ENCODE assay signal across 19 cellular contexts in genomic region chr10:48378675-48379074, GRCh38.
DNase-seq lines count a peak whose midpoint lies in the region; ATAC-seq and TF ChIP-seq lines count a peak whose summit lies in the region.
"Had no signal": no experiment of that assay in that cellular context is flagged by ENCODE, and none has a peak within 500 bp of the region (broad histone marks: within the 10 kb centered on the region; RNA-seq: fewer than 3 reads in every experiment).

No MANE protein-coding gene starts in this region.

- H3K4me3 ChIP-seq in thyroid gland (replicated peaks in 1 of 3) (no peak overlapping the region), esophagus squamous epithelium (no peak overlapping the region)
- H3K4me3 ChIP-seq: A549; BLaER1 treated with 17β-estradiol and CSF1 and Interleukin-3, amounts not matched to agents 10 nM and 100 nM; GM12878; GM23248 had no signal

- 49 to 57% methylated on average over 3 of the region's 3 CpGs for WGBS in thyroid gland, 2 donors
- 78 to 92% methylated on average over 3 of the region's 3 CpGs for WGBS in esophagus squamous epithelium, 2 donors

- DNase-seq in Calu3: no peak
- no peak for DNase-seq in chondrocyte (ENCODE audit: low spot score)
- DNase-seq in thyroid gland: peak; percentile 61 to 63
- DNase-seq in activated CD8-positive, alpha-beta memory T cell treated with anti-CD3 and anti-CD28 coated beads for 24 hours: no peak
- DNase-seq in esophagus squamous epithelium (lab: John Stamatoyannopoulos, UW): no peak
- DNase-seq: 8988T; AML-193; BE2C; CD4-positive, alpha-beta T cell; CD8-positive, alpha-beta memory T cell; DMS153; DND-41; H7 had no signal

- H3K4me1 ChIP-seq in thyroid gland (peaks cover 8% of the 10 kb centered on the region in 2 donors), esophagus squamous epithelium (no peaks in the 10 kb centered on the region)
- H3K4me1 ChIP-seq: BE2C; BLaER1 treated with 17β-estradiol and CSF1 and Interleukin-3, amounts not matched to agents 10 nM and 100 nM had no signal

- intact Hi-C loops in Calu3 (cut with micrococcal nuclease; ENCODE audit: unreplicated experiment): no loop called here
- intact Hi-C loops in thyroid gland (cut with DNase I): no loop called here
- intact Hi-C loops in esophagus squamous epithelium (cut with DNase I): no loop called here

- H3K27ac ChIP-seq in thyroid gland (peak overlapping the region in 2 of 3 donors; percentile 8 to 25), esophagus squamous epithelium (no peak overlapping the region)
- H3K27ac ChIP-seq: A549; BLaER1 treated with 17β-estradiol and CSF1 and Interleukin-3, amounts not matched to agents 10 nM and 100 nM; GM23248 had no signal

- BruUV-seq in Calu3 (replicated peaks; lab: Mats Ljungman, UMichigan): no TSS peak

- H3K36me3 Mint-ChIP-seq in Calu3 (ENCODE audit: insufficient read depth, unreplicated experiment): no peaks in the 10 kb centered on the region
- H3K36me3 Mint-ChIP-seq in chondrocyte (ENCODE audit: low read depth): peaks cover 3% of the 10 kb centered on the region
- H3K36me3 Mint-ChIP-seq: CD14-positive monocyte had no signal

- ATAC-seq in HG02852 (IDR thresholded peaks at IDR 0.05; ENCODE audit: unreplicated experiment): no peak
- ATAC-seq: A549, GM12878 had no signal

- H3K27me3 ChIP-seq in thyroid gland (no peaks in the 10 kb centered on the region), esophagus squamous epithelium (no peaks in the 10 kb centered on the region)
- H3K27me3 ChIP-seq: BE2C; BLaER1 treated with 17β-estradiol and CSF1 and Interleukin-3, amounts not matched to agents 10 nM and 100 nM had no signal

- TF ChIP-seq POLR2A in thyroid gland (IDR thresholded peaks at IDR 0.05): no peak
- TF ChIP-seq POLR2A in esophagus squamous epithelium (IDR thresholded peaks at IDR 0.05): no peak

- H3K4me3 Mint-ChIP-seq in Calu3 (ENCODE audit: low read depth, unreplicated experiment) (no peak overlapping the region), chondrocyte (ENCODE audit: unreplicated experiment) (no peak overlapping the region)
- H3K4me3 Mint-ChIP-seq: CD14-positive monocyte; CD4-positive, alpha-beta T cell; CD8-positive, alpha-beta memory T cell had no signal

- no peaks in the 10 kb centered on the region for H3K9me3 ChIP-seq in thyroid gland
- H3K9me3 ChIP-seq in esophagus squamous epithelium: no peaks in the 10 kb centered on the region
- H3K9me3 ChIP-seq: BE2C had no signal

- peaks cover 20% of the 10 kb centered on the region for H3K4me1 Mint-ChIP-seq in Calu3 (ENCODE audit: low read depth, unreplicated experiment)
- H3K4me1 Mint-ChIP-seq in chondrocyte (ENCODE audit: low read depth): peaks cover 18% of the 10 kb centered on the region
- H3K4me1 Mint-ChIP-seq: CD14-positive monocyte had no signal

- TF ChIP-seq CTCF in Calu3 (IDR thresholded peaks at IDR 0.05; ENCODE audit: unreplicated experiment): no peak
- TF ChIP-seq CTCF in chondrocyte (IDR thresholded peaks at IDR 0.05): no peak
- TF ChIP-seq CTCF in thyroid gland (IDR thresholded peaks at IDR 0.05): no peak
- TF ChIP-seq CTCF in esophagus squamous epithelium (IDR thresholded peaks at IDR 0.05): no peak

- H3K36me3 ChIP-seq in thyroid gland (no peaks in the 10 kb centered on the region), esophagus squamous epithelium (peaks cover 0 to 4% (median 0%) of the 10 kb centered on the region in 3 donors)
- H3K36me3 ChIP-seq: BE2C had no signal

- H3K27ac Mint-ChIP-seq in Calu3 (ENCODE audit: unreplicated experiment) (peak overlapping the region; percentile 39), chondrocyte (ENCODE audit: unreplicated experiment) (peak overlapping the region; percentile 41)
- H3K27ac Mint-ChIP-seq: CD14-positive monocyte; CD4-positive, alpha-beta T cell; CD8-positive, alpha-beta memory T cell had no signal

- peaks cover 4% of the 10 kb centered on the region for H3K9me3 Mint-ChIP-seq in Calu3 (ENCODE audit: low read depth, unreplicated experiment)
- H3K9me3 Mint-ChIP-seq in chondrocyte (ENCODE audit: low read depth): peaks cover 19% of the 10 kb centered on the region

- H3K27me3 Mint-ChIP-seq in Calu3 (ENCODE audit: unreplicated experiment) (no peaks in the 10 kb centered on the region), chondrocyte (ENCODE audit: low read depth) (no peaks in the 10 kb centered on the region)
- H3K27me3 Mint-ChIP-seq: CD4-positive, alpha-beta T cell had no signal

- CTCF ChIA-PET in Calu3 (lab: Charles Lee): interaction anchor here (0.6 to 1.3 kb wide), 3 partner anchors 9 to 302 kb away, joined by 3 read pairs; no protein-coding TSS in a partner anchor

Comparison
In these comparisons a context has a peak if more than half of its experiments do, and no peak if none do; other contexts are left out.
1. DNase-seq: peak in thyroid gland (2 of 2); none in Calu3 (single experiment), chondrocyte (single experiment), activated CD8-positive, alpha-beta memory T cell treated with anti-CD3 and anti-CD28 coated beads for 24 hours (single experiment) and esophagus squamous epithelium (single experiment).
2. H3K27ac ChIP-seq: peak in thyroid gland (2 of 3); none in esophagus squamous epithelium (0 of 4).